8 cellular contexts compared by ENCODE assay signal in genomic region chr5:82165740-82166530, GRCh38.
DNase-seq lines count a peak whose midpoint lies in the region; ATAC-seq and TF ChIP-seq lines count a peak whose summit lies in the region.

No MANE protein-coding gene starts in this region.

- ATAC-seq in GM21390 (IDR thresholded peaks at IDR 0.05; ENCODE audit: unreplicated experiment) = peak; percentile 85

- H3K9me3 ChIP-seq in neural progenitor cell (ENCODE audit: low read depth) = no peaks in the 10 kb centered on the region

- H3K36me3 ChIP-seq in neural progenitor cell = no peaks in the 10 kb centered on the region

- peaks cover 33% of the 10 kb centered on the region for H3K4me1 ChIP-seq in neural progenitor cell

- no peak overlapping the region for H3K4me3 Mint-ChIP-seq in neural progenitor cell

- H3K27me3 ChIP-seq in neural progenitor cell = no peaks in the 10 kb centered on the region

- H2AFZ ChIP-seq in neural progenitor cell (replicated peaks) = no peak overlapping the region

- no peaks in the 10 kb centered on the region for H3K79me2 ChIP-seq in neural progenitor cell (ENCODE audit: low read depth)

- H3F3A ChIP-seq in neural progenitor cell (ENCODE audit: low read depth) = peaks cover 21% of the 10 kb centered on the region

- peak overlapping the region; percentile 71 for H3K27ac ChIP-seq in neural progenitor cell

- H3K4me3 ChIP-seq in neural progenitor cell = no peak overlapping the region

- DNase-seq in ELF-1 (ENCODE audit: low read depth, low spot score) = peak; percentile 51
- peak; percentile 31 for DNase-seq in HK-2 (ENCODE audit: unreplicated experiment)
- DNase-seq in NCI-H774 (lab: John Stamatoyannopoulos, UW) = peak; percentile 82
- DNase-seq in activated gamma-delta T cell treated with anti-CD3 and anti-CD28 coated beads, Interleukin-2, amount 50 U/mL, for 16 hours (ENCODE audit: low read depth) = peak; percentile 8
- peak; percentile 64 for DNase-seq in foreskin melanocyte
- peak; percentile 80 for DNase-seq in neural progenitor cell (ENCODE audit: low spot score)
- no peak for DNase-seq in activated CD4-positive, CD25-positive, alpha-beta regulatory T cell treated with anti-CD3 and anti-CD28 coated beads, Interleukin-2, amount 50 U/mL, for 72 hours

- no peak overlapping the region for H3K4me2 ChIP-seq in neural progenitor cell

- peaks cover 18% of the 10 kb centered on the region for H3K4me1 Mint-ChIP-seq in neural progenitor cell

- no peaks in the 10 kb centered on the region for H4K20me1 ChIP-seq in neural progenitor cell (ENCODE audit: low read depth)

- peak; percentile 76 for TF ChIP-seq CTCF in neural progenitor cell (IDR thresholded peaks at IDR 0.05)

- H3K36me3 Mint-ChIP-seq in neural progenitor cell = no peaks in the 10 kb centered on the region

- no peak overlapping the region for H3K9ac ChIP-seq in neural progenitor cell

- peak overlapping the region; percentile 36 for H3K27ac Mint-ChIP-seq in neural progenitor cell

- peaks cover 2% of the 10 kb centered on the region for H3K27me3 Mint-ChIP-seq in neural progenitor cell (ENCODE audit: insufficient read depth, low read depth)

- no peaks in the 10 kb centered on the region for H3K9me3 Mint-ChIP-seq in neural progenitor cell
